ENCODE assay signal across 11 cellular contexts in genomic region chr5:74630387-74631087, GRCh38. TPM values are rescaled to one million over a fixed set of nuclear protein-coding genes. Genes with fewer than 3 reads are reported as not detected.
DNase-seq lines count a peak whose midpoint lies in the region; ATAC-seq and TF ChIP-seq lines count a peak whose summit lies in the region.
"Had no signal": no experiment of that assay in that cellular context is flagged by ENCODE, and none has a peak within 500 bp of the region (broad histone marks: within the 10 kb centered on the region; RNA-seq: fewer than 3 reads in every experiment).

No MANE protein-coding gene starts in this region.

- CTCF ChIA-PET in PC-9 (lab: Charles Lee) = no interaction called here

- no peak for TF ChIP-seq EP300 in transverse colon (IDR thresholded peaks at IDR 0.05; ENCODE audit: low read depth)

- H3K27me3 ChIP-seq in PC-9 (ENCODE audit: insufficient read depth, low read depth) = no peaks in the 10 kb centered on the region
- H3K27me3 ChIP-seq in transverse colon = no peaks in the 10 kb centered on the region

- H3K27ac ChIP-seq in PC-9 = peak overlapping the region; percentile 90
- no peak overlapping the region for H3K27ac ChIP-seq in transverse colon
- H3K27ac ChIP-seq: SK-N-MC had no signal

- peak; percentile 52 for DNase-seq in NCI-H82 (lab: John Stamatoyannopoulos, UW)
- DNase-seq in NCI-H82 treated with DMSO at 0.1 percent for 48 hours (lab: John Stamatoyannopoulos, UW; ENCODE audit: unreplicated experiment) = no peak
- DNase-seq in PC-9 = peak in 1 of 2 experiments; percentile 91
- peak; percentile 71 for DNase-seq in pulmonary artery endothelial cell (ENCODE audit: low read depth, low spot score)
- DNase-seq in transverse colon = no peak
- DNase-seq in Ammon's horn (ENCODE audit: low spot score) = no peak
- DNase-seq in SHP77 treated with DMSO at 0.1 percent for 48 hours (lab: John Stamatoyannopoulos, UW) = no peak
- DNase-seq: ACHN, amygdala had no signal

- peaks cover 95% of the 10 kb centered on the region for H3F3A ChIP-seq in PC-9 (ENCODE audit: insufficient read depth, low read depth)

- TF ChIP-seq CTCF in PC-9 (conservative IDR thresholded peaks at IDR 0.05) (no peak), transverse colon (IDR thresholded peaks at IDR 0.05) (no peak)

- H4K20me1 ChIP-seq in PC-9 (ENCODE audit: insufficient read depth) = peaks cover 25% of the 10 kb centered on the region

- no peak for TF ChIP-seq POLR2A in transverse colon (IDR thresholded peaks at IDR 0.05)

- no TSS peak for BruUV-seq in PC-9 (replicated peaks; lab: Mats Ljungman, UMichigan)

- peak overlapping the region; percentile 4; the same call in 1 of the 2 replicates for H3K4me3 ChIP-seq in PC-9
- H3K4me3 ChIP-seq in transverse colon = no peak overlapping the region
- H3K4me3 ChIP-seq: SK-N-MC had no signal

- peak overlapping the region; percentile 70 for H3K4me2 ChIP-seq in PC-9

- in situ Hi-C loops in transverse colon (cut with MboI; ENCODE audit: low pct_ligation_motif_present in 1 of 4, low pct_unique_long_range_greater_than_20kb in 1 of 4, low sequenced_read_pairs in 3 of 4) = loop anchor here in 3 of 4 donors (25.0 kb wide), 4 partner anchors 218 to 593 kb away; no protein-coding TSS in a partner anchor

- H3K9me3 ChIP-seq in PC-9 (ENCODE audit: insufficient read depth, low read depth) (no peaks in the 10 kb centered on the region), transverse colon (no peaks in the 10 kb centered on the region)

- no peak overlapping the region for H2AFZ ChIP-seq in PC-9

- H3K36me3 ChIP-seq in PC-9 (ENCODE audit: low read depth) (peaks cover 74% of the 10 kb centered on the region), transverse colon (no peaks in the 10 kb centered on the region)

- peak; percentile 80 for ATAC-seq in esophagus mucosa

- H3K9me2 ChIP-seq in PC-9 (ENCODE audit: insufficient read depth) = no peaks in the 10 kb centered on the region

- H3K79me2 ChIP-seq in PC-9 (ENCODE audit: low read depth) = peaks cover 88% of the 10 kb centered on the region

- POLR2A ChIA-PET in PC-9 (lab: Charles Lee; ENCODE audit: unreplicated experiment) = interaction anchor here (0.5 to 0.6 kb wide), 2 partner anchors 36 to 1796 kb away, joined by 4 to 5 read pairs; no protein-coding TSS in a partner anchor

- WGBS in transverse colon (ENCODE audit: low coverage in 1 of 2), 2 donors = 78 to 82% methylated on average over 6 to 7 of the region's 7 CpGs

- intact Hi-C loops in PC-9 (cut with micrococcal nuclease; ENCODE audit: unreplicated experiment) = loop anchor here (5.0 kb wide), 1 partner anchor 38 kb away; no protein-coding TSS in a partner anchor
- intact Hi-C loops in transverse colon (cut with DNase I; ENCODE audit: low total_unique reads) = no loop called here

- H3K4me1 ChIP-seq in PC-9 (replicated peaks; ENCODE audit: insufficient read depth) (peaks cover 98% of the 10 kb centered on the region), transverse colon (peaks cover 0 to 28% (median 20%) of the 10 kb centered on the region in 4 donors)

RNA-seq across cellular contexts. Expression of gene ENC1, which starts 10.0 kb away (rescaled TPM):
- total RNA-seq in PC-9 (2021) = 38.8 and 53.6 TPM in 2 replicates
- 2.6 TPM for total RNA-seq in esophagus mucosa
- 71.5 and 101 TPM in 2 replicates for total RNA-seq in pulmonary artery endothelial cell
- total RNA-seq in transverse colon = 10 to 100 TPM; 14.9 to 26.9 (median 22.0) TPM

RNA-seq across cellular contexts. Expression of gene HEXB, which starts 54.5 kb away (rescaled TPM):
- 84.6 and 92.3 TPM in 2 replicates for total RNA-seq in PC-9 (2021)
- 52.6 TPM for total RNA-seq in esophagus mucosa
- total RNA-seq in pulmonary artery endothelial cell = 161 and 165 TPM in 2 replicates
- total RNA-seq in transverse colon = 100 to 1,000 TPM; 143 to 235 (median 168) TPM

Comparison
In these comparisons a context has a peak if more than half of its experiments do, and no peak if none do; other contexts are left out.
1. DNase-seq: peak in NCI-H82 (single experiment) and pulmonary artery endothelial cell (single experiment); none in NCI-H82 treated with DMSO at 0.1 percent for 48 hours (single experiment), transverse colon (single experiment), Ammon's horn (single experiment) and SHP77 treated with DMSO at 0.1 percent for 48 hours (single experiment).